Comparison of ENCODE assay signal across 13 cellular contexts in the genomic region with DNA sequence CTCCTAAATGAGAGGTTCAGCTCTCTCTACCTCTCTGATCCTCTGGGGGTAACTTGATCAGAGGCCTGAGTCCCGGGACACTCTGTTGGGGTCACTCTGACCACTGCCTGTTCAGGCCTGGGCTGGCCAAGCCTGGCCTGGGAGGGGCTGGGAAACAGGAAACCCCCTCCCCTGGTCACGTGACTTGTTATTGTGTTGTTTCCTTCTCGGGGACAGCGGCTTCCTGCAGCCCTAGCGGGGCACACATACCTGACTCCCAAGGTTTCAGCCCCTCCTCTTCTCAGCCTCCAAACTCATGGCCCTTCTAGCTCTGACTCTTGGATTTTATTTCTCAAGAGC. TPM values are rescaled to one million over a fixed set of nuclear protein-coding genes. Genes with fewer than 3 reads are reported as not detected.
DNase-seq lines count a peak whose midpoint lies in the region; ATAC-seq and TF ChIP-seq lines count a peak whose summit lies in the region.
"Had no signal": no experiment of that assay in that cellular context is flagged by ENCODE, and none has a peak within 500 bp of the region (broad histone marks: within the 10 kb centered on the region; RNA-seq: fewer than 3 reads in every experiment).

A gene with protein sequence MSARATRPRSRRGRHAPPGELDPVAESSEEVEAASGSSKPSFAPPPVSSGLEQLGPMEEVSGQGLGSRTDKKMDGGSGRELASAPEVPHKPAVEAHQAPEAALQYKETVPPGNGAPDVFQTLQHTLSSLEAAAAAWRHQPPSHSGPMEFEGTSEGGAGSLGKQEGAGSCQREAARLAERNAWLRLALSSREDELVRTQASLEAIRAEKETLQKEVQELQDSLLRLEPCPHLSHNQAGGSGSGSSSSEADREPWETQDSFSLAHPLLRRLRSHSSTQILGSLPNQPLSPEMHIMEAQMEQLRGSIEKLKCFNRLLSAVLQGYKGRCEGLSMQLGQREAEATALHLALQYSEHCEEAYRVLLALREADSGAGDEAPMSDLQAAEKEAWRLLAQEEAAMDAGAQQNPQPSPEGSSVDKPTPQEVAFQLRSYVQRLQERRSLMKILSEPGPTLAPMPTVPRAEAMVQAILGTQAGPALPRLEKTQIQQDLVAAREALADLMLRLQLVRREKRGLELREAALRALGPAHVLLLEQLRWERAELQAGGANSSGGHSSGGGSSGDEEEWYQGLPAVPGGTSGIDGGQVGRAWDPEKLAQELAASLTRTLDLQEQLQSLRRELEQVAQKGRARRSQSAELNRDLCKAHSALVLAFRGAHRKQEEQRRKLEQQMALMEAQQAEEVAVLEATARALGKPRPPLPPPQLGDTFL (minus strand): TSS at position 105 of the 339 bp plus-strand sequence. CDS start 446 bp downstream, outside the sequence.

- H3K9me3 Mint-ChIP-seq in activated CD8-positive, alpha-beta T cell treated with anti-CD3 and anti-CD28 coated beads for 36 hours = no peaks in the 10 kb centered on the region
- no peaks in the 10 kb centered on the region for H3K9me3 Mint-ChIP-seq in activated CD8-positive, alpha-beta T cell treated with anti-CD3 and anti-CD28 coated beads, Interleukin-2, amount 10 ng/mL, durations not matched to agents 7 days and 5 days (ENCODE audit: insufficient read depth)
- H3K9me3 Mint-ChIP-seq: activated T-helper 1 cell treated with anti-CD3 and anti-CD28 coated beads, Interleukin-12 subunit alpha, Interleukin-12 subunit beta, Interleukin-2, Interleukin-4 antibody, amounts not matched to agents 30 ng/mL and 10 ng/mL and 1 ng/mL, durations not matched to agents 14 hours and 24 hours and 36 hours had no signal

- H3K4me1 ChIP-seq in lower lobe of right lung (peaks cover 22% of the 10 kb centered on the region), testis (peaks cover 6% of the 10 kb centered on the region)

- H3K4me3 ChIP-seq in lower lobe of right lung (peak within 1 kb of the TSS; percentile 59), testis (peak within 1 kb of the TSS in 1 of 2 donors; percentile 13)

- H3K36me3 ChIP-seq in lower lobe of right lung (peaks cover 12% of the 10 kb centered on the region), testis (ENCODE audit: low read depth, missing control alignments) (no peaks in the 10 kb centered on the region)

- CTCF ChIA-PET in activated CD8-positive, alpha-beta T cell treated with anti-CD3 and anti-CD28 coated beads for 36 hours (lab: Charles Lee) = interaction anchor here (1.2 to 5.9 kb wide), 5 partner anchors 9 to 124 kb away, joined by 3 to 46 read pairs (median 3); a partner anchor contains a TSS
- CTCF ChIA-PET in activated CD8-positive, alpha-beta T cell treated with anti-CD3 and anti-CD28 coated beads, Interleukin-2, amount 10 ng/mL, durations not matched to agents 7 days and 5 days (lab: Charles Lee) = interaction anchor here (0.6 to 10.9 kb wide), 7 partner anchors 17 to 558 kb away, joined by 3 to 109 read pairs (median 3); a partner anchor contains a TSS

- WGBS in testis, 2 donors = 51 to 63% methylated on average over 5 of the region's 5 CpGs

- no peaks in the 10 kb centered on the region for H3K27me3 Mint-ChIP-seq in activated CD8-positive, alpha-beta T cell treated with anti-CD3 and anti-CD28 coated beads for 36 hours
- peaks cover 2% of the 10 kb centered on the region for H3K27me3 Mint-ChIP-seq in activated CD8-positive, alpha-beta T cell treated with anti-CD3 and anti-CD28 coated beads, Interleukin-2, amount 10 ng/mL, durations not matched to agents 7 days and 5 days (ENCODE audit: low read depth)

- POLR2A ChIA-PET in activated CD8-positive, alpha-beta T cell treated with anti-CD3 and anti-CD28 coated beads for 36 hours (lab: Charles Lee) = interaction anchor here (5.7 kb wide), 1 partner anchor 18 kb away, joined by 36 read pairs; a partner anchor contains a TSS
- POLR2A ChIA-PET in activated CD8-positive, alpha-beta T cell treated with anti-CD3 and anti-CD28 coated beads, Interleukin-2, amount 10 ng/mL, durations not matched to agents 7 days and 5 days (lab: Charles Lee) = interaction anchor here (0.6 to 0.7 kb wide), 2 partner anchors 9 to 15 kb away, joined by 3 to 4 read pairs; no protein-coding TSS in a partner anchor

- DNase-seq in activated CD8-positive, alpha-beta T cell treated with anti-CD3 and anti-CD28 coated beads for 36 hours = no peak
- DNase-seq in activated CD8-positive, alpha-beta T cell treated with anti-CD3 and anti-CD28 coated beads, Interleukin-2, amount 10 ng/mL, durations not matched to agents 7 days and 5 days = no peak
- DNase-seq in lower lobe of right lung (no peak), testis (no peak), DMS153 (lab: John Stamatoyannopoulos, UW) (no peak), retina (no peak)
- DNase-seq: MM.1S, NCI-H526 had no signal

- peaks cover 21% of the 10 kb centered on the region for H3K4me1 Mint-ChIP-seq in activated CD8-positive, alpha-beta T cell treated with anti-CD3 and anti-CD28 coated beads for 36 hours (ENCODE audit: low read depth)
- H3K4me1 Mint-ChIP-seq in activated CD8-positive, alpha-beta T cell treated with anti-CD3 and anti-CD28 coated beads, Interleukin-2, amount 10 ng/mL, durations not matched to agents 7 days and 5 days (ENCODE audit: low read depth) = peaks cover 33% of the 10 kb centered on the region

- H3K36me3 Mint-ChIP-seq in activated CD8-positive, alpha-beta T cell treated with anti-CD3 and anti-CD28 coated beads for 36 hours (ENCODE audit: low read depth) = peaks cover 1% of the 10 kb centered on the region
- H3K36me3 Mint-ChIP-seq in activated CD8-positive, alpha-beta T cell treated with anti-CD3 and anti-CD28 coated beads, Interleukin-2, amount 10 ng/mL, durations not matched to agents 7 days and 5 days (ENCODE audit: low read depth) = peaks cover 2% of the 10 kb centered on the region

- TF ChIP-seq CTCF in activated CD8-positive, alpha-beta T cell treated with anti-CD3 and anti-CD28 coated beads for 36 hours (IDR thresholded peaks at IDR 0.05) = no peak
- no peak for TF ChIP-seq CTCF in lower lobe of right lung (IDR thresholded peaks at IDR 0.05)
- TF ChIP-seq CTCF in testis (IDR thresholded peaks at IDR 0.05) = no peak

- peak within 1 kb of the TSS; percentile 6 for H3K27ac Mint-ChIP-seq in activated CD8-positive, alpha-beta T cell treated with anti-CD3 and anti-CD28 coated beads for 36 hours
- H3K27ac Mint-ChIP-seq in activated CD8-positive, alpha-beta T cell treated with anti-CD3 and anti-CD28 coated beads, Interleukin-2, amount 10 ng/mL, durations not matched to agents 7 days and 5 days = no peak within 1 kb of the TSS
- H3K27ac Mint-ChIP-seq: progenitor cell of endocrine pancreas had no signal

- H3K9me3 ChIP-seq in lower lobe of right lung (no peaks in the 10 kb centered on the region), testis (no peaks in the 10 kb centered on the region)

- no peak within 1 kb of the TSS for H3K4me3 Mint-ChIP-seq in activated CD8-positive, alpha-beta T cell treated with anti-CD3 and anti-CD28 coated beads for 36 hours
- no peak within 1 kb of the TSS for H3K4me3 Mint-ChIP-seq in activated CD8-positive, alpha-beta T cell treated with anti-CD3 and anti-CD28 coated beads, Interleukin-2, amount 10 ng/mL, durations not matched to agents 7 days and 5 days
- H3K4me3 Mint-ChIP-seq: activated T-helper 1 cell treated with anti-CD3 and anti-CD28 coated beads, Interleukin-12 subunit alpha, Interleukin-12 subunit beta, Interleukin-2, Interleukin-4 antibody, amounts not matched to agents 30 ng/mL and 10 ng/mL and 1 ng/mL, durations not matched to agents 14 hours and 24 hours and 36 hours had no signal

- intact Hi-C loops in activated CD8-positive, alpha-beta T cell treated with anti-CD3 and anti-CD28 coated beads for 36 hours (cut with micrococcal nuclease) = no loop called here
- intact Hi-C loops in lower lobe of right lung (cut with DNase I) (no loop called here), testis (cut with DNase I; ENCODE audit: low total_unique reads) (no loop called here)

- ATAC-seq in activated CD8-positive, alpha-beta T cell treated with anti-CD3 and anti-CD28 coated beads for 36 hours = no peak
- ATAC-seq in activated CD8-positive, alpha-beta T cell treated with anti-CD3 and anti-CD28 coated beads, Interleukin-2, amount 10 ng/mL, durations not matched to agents 7 days and 5 days = no peak
- ATAC-seq in lower lobe of right lung (no peak), esophagus mucosa (no peak)

- H3K27ac ChIP-seq in cingulate gyrus (ENCODE audit: low read depth, low read length) (peak within 1 kb of the TSS; percentile 65), lower lobe of right lung (peak within 1 kb of the TSS; percentile 77), testis (peak within 1 kb of the TSS; percentile 33 to 36)

- no peaks in the 10 kb centered on the region for H3K27me3 ChIP-seq in lower lobe of right lung (ENCODE audit: low read depth)
- H3K27me3 ChIP-seq in testis = no peaks in the 10 kb centered on the region

- no peak for TF ChIP-seq POLR2A in testis (IDR thresholded peaks at IDR 0.05)

RNA-seq across cellular contexts. Expression of the gene that starts here (rescaled TPM):
- under 1 TPM in 1 of 2 experiments, not detected in 1; 0.29 TPM for total RNA-seq in activated CD8-positive, alpha-beta T cell treated with anti-CD3 and anti-CD28 coated beads for 36 hours
- total RNA-seq in activated CD8-positive, alpha-beta T cell treated with anti-CD3 and anti-CD28 coated beads, Interleukin-2, amount 10 ng/mL, durations not matched to agents 7 days and 5 days = not detected
- total RNA-seq in lower lobe of right lung = 8.2 TPM
- total RNA-seq in testis = 1 to 10 TPM; 2.0 to 5.6 TPM
- polyA plus RNA-seq in testis (ENCODE audit: insufficient read depth, low read depth, low replicate concordance) = 2.6 TPM
- 0.64 TPM for total RNA-seq in esophagus mucosa
- total RNA-seq: H4 had no signal
